In the genomic region with DNA sequence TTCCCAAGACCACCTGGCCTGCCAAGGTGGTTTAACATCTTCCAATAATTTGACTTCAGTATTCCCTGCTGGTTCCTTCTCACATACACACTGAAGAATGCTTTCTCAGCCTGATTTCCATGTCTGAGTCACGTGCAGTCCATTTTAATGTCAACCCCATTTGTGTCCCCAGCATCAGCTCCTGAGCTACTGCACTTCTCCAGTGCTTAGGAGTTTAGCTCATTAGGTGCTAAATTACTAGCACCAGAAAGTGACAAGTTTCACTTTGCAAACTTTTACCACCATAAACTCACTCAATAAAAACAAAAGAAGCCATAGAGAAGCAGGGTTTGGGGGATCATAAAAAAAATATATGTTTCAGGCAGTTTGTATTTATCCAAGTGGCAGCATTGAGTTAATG, we compare ENCODE assay signal across 19 cellular contexts.
DNase-seq lines count a peak whose midpoint lies in the region; ATAC-seq, FAIRE-seq and TF ChIP-seq lines count a peak whose summit lies in the region.
"Had no signal": no experiment of that assay in that cellular context is flagged by ENCODE, and none has a peak within 500 bp of the region (broad histone marks: within the 10 kb centered on the region; RNA-seq: fewer than 3 reads in every experiment).

No MANE protein-coding gene starts in this region.

- no peaks in the 10 kb centered on the region for H3K9me3 ChIP-seq in ovary
- H3K9me3 ChIP-seq: BLaER1 treated with 17β-estradiol and CSF1 and Interleukin-3, amounts not matched to agents 10 nM and 100 nM; Caco-2 had no signal

- no peak for TF ChIP-seq EP300 in ovary (IDR thresholded peaks at IDR 0.05)

- TF ChIP-seq POLR2A in ovary (IDR thresholded peaks at IDR 0.05), result no peak

- DNase-seq in GM19239 (ENCODE audit: insufficient read length, low spot score) (no peak), left kidney (ENCODE audit: low read depth, low spot score) (peak; percentile 12), KG1 (lab: John Stamatoyannopoulos, UW) (no peak), COLO668 (lab: John Stamatoyannopoulos, UW; ENCODE audit: unreplicated experiment) (no peak), ovary (no peak)
- DNase-seq: Caco-2; CD4-positive, CD25-positive, alpha-beta regulatory T cell; CD8-positive, alpha-beta memory T cell; DMS153; DMS79; GDM1; GOT3; H7; HFFc6 had no signal

- H3K4me1 ChIP-seq in ovary (ENCODE audit: insufficient read depth), result no peaks in the 10 kb centered on the region
- H3K4me1 ChIP-seq: BLaER1 treated with 17β-estradiol and CSF1 and Interleukin-3, amounts not matched to agents 10 nM and 100 nM; Caco-2 had no signal

- no peaks in the 10 kb centered on the region for H3K36me3 ChIP-seq in ovary
- H3K36me3 ChIP-seq: BLaER1 treated with 17β-estradiol and CSF1 and Interleukin-3, amounts not matched to agents 10 nM and 100 nM had no signal

- TF ChIP-seq CTCF in ovary (IDR thresholded peaks at IDR 0.05), result no peak

- 23 to 74% (median 54%) methylated on average over 1 of the region's 1 CpG for WGBS in ovary, 3 donors

- no peak overlapping the region for H3K4me3 ChIP-seq in ovary
- H3K4me3 ChIP-seq: BLaER1 treated with 17β-estradiol and CSF1 and Interleukin-3, amounts not matched to agents 10 nM and 100 nM had no signal

- intact Hi-C loops in ovary (cut with DNase I), result no loop called here

- FAIRE-seq in GM19239 (lab: Jason Lieb, UNC), result peak; percentile 75
- FAIRE-seq: HepG2 had no signal

- no peaks in the 10 kb centered on the region for H3K27me3 ChIP-seq in ovary
- H3K27me3 ChIP-seq: BLaER1 treated with 17β-estradiol and CSF1 and Interleukin-3, amounts not matched to agents 10 nM and 100 nM had no signal

- peak; percentile 31 for ATAC-seq in HG03066 (IDR thresholded peaks at IDR 0.05; ENCODE audit: low read depth, unreplicated experiment)
- ATAC-seq: HCT116, HepG2 had no signal

- H3K27ac ChIP-seq in ovary, result no peak overlapping the region
- H3K27ac ChIP-seq: BLaER1 treated with 17β-estradiol and CSF1 and Interleukin-3, amounts not matched to agents 10 nM and 100 nM; KMS-11 had no signal
